Comparison of ENCODE assay signal across 8 cellular contexts in genomic region chr16:30896890-30897730, GRCh38. TPM values are rescaled to one million over a fixed set of nuclear protein-coding genes. Genes with fewer than 3 reads are reported as not detected.
DNase-seq lines count a peak whose midpoint lies in the region; ATAC-seq and TF ChIP-seq lines count a peak whose summit lies in the region.

No MANE protein-coding gene starts in this region.

- DNase-seq in ACHN, result peak; percentile 95
- DNase-seq in NCI-H1436 (lab: John Stamatoyannopoulos, UW), result peak; percentile 84
- DNase-seq in WTC11 (ENCODE audit: low spot score), result peak; percentile 94
- peak; percentile 74 for DNase-seq in mammary epithelial cell
- peak; percentile 85 for DNase-seq in iPS-NIHi11 (ENCODE audit: low spot score)

- H3K27me3 Mint-ChIP-seq in WTC11 (ENCODE audit: low read depth), result peaks cover 46% of the 10 kb centered on the region

- H3K4me3 ChIP-seq in mammary epithelial cell (replicated peaks in 1 of 3; ENCODE audit: insufficient read depth in 1 of 3, low read depth in 2 of 3, low read length in 3 of 3) (peak overlapping the region; percentile 26 to 55 (median 42)), skin epidermis (peak overlapping the region; percentile 30 to 48 (median 42))

- peak overlapping the region; percentile 88 for H2AFZ ChIP-seq in mammary epithelial cell (ENCODE audit: low read depth, low read length)

- peak overlapping the region; percentile 44 for H3K9ac ChIP-seq in mammary epithelial cell (ENCODE audit: insufficient read depth, low read length)

- in situ Hi-C loops in ACHN (cut with HindIII; ENCODE audit: low pct_ligation_motif_present, low pct_unique_long_range_greater_than_20kb, low sequenced_read_pairs), result loop anchor here (25.0 kb wide), 1 partner anchor 110 kb away; the partner anchor contains the start of gene ZNF629
- in situ Hi-C loops in mammary epithelial cell (cut with MboI; ENCODE audit: low sequenced_read_pairs in 2 of 2), result loop anchor here in 1 of 2 donors (5.0 kb wide), 1 partner anchor 50 kb away; no protein-coding TSS in a partner anchor

- no peaks in the 10 kb centered on the region for H3K9me3 ChIP-seq in mammary epithelial cell (replicated peaks; ENCODE audit: insufficient read depth, low read length)

- no TSS peak for BruUV-seq in mammary epithelial cell (replicated peaks; lab: Mats Ljungman, UMichigan)

- H3K27me3 ChIP-seq in mammary epithelial cell (ENCODE audit: insufficient read depth, low read length), result no peaks in the 10 kb centered on the region

- WGBS in mammary epithelial cell (ENCODE audit: low coverage, missing lambda C conversion rate), result 29% methylated on average over 8 of the region's 31 CpGs

- no peaks in the 10 kb centered on the region for H3K9me3 Mint-ChIP-seq in WTC11

- H3K79me2 ChIP-seq in mammary epithelial cell (ENCODE audit: insufficient read depth, low read length), result peaks cover 15% of the 10 kb centered on the region

- TF ChIP-seq CTCF in WTC11 (IDR thresholded peaks at IDR 0.05), result no peak
- TF ChIP-seq CTCF in mammary epithelial cell (conservative IDR thresholded peaks at IDR 0.05 in 1 of 2, IDR thresholded peaks at IDR 0.05 in 1 of 2; ENCODE audit: extremely low read depth in 1 of 2, insufficient read depth in 1 of 2, low read depth in 1 of 2, low read length in 2 of 2), result no peak

- H3K4me1 ChIP-seq in mammary epithelial cell (ENCODE audit: insufficient read depth, low read length), result peaks cover 38% of the 10 kb centered on the region

- CTCF ChIA-PET in WTC11 (lab: Charles Lee) (interaction anchor here (0.8 to 2.6 kb wide), 5 partner anchors 26 to 83 kb away, joined by 3 to 24 read pairs (median 3); partner anchors contain the start of gene FBXL19), mammary epithelial cell (lab: Charles Lee; ENCODE audit: low non-redundant PET) (no interaction called here)

- no peaks in the 10 kb centered on the region for H3K36me3 ChIP-seq in mammary epithelial cell (ENCODE audit: insufficient read depth, low read length)

- H3K27ac Mint-ChIP-seq in WTC11, result peak overlapping the region; percentile 99

- H3K27ac ChIP-seq in mammary epithelial cell (ENCODE audit: insufficient read depth, low read depth, low read length), result peak overlapping the region; percentile 75
- peak overlapping the region; percentile 55 to 97 (median 92) for H3K27ac ChIP-seq in skin epidermis

- peaks cover 24% of the 10 kb centered on the region for H3K4me1 Mint-ChIP-seq in WTC11

- dilution Hi-C loops in mammary epithelial cell (cut with HindIII; ENCODE audit: low sequenced_read_pairs), result no loop called here

- intact Hi-C loops in mammary epithelial cell (cut with micrococcal nuclease), result loop anchor here (1.0 kb wide), 1 partner anchor 25 kb away; no protein-coding TSS in a partner anchor

- ATAC-seq in GM19463 (IDR thresholded peaks at IDR 0.05; ENCODE audit: unreplicated experiment), result peak; percentile 36
- peak; percentile 45 for ATAC-seq in WTC11
- ATAC-seq in GM21526 (IDR thresholded peaks at IDR 0.05; ENCODE audit: low FRiP score, unreplicated experiment), result no peak

- H4K20me1 ChIP-seq in mammary epithelial cell (ENCODE audit: insufficient read depth, low read length), result no peaks in the 10 kb centered on the region

- POLR2A ChIA-PET in WTC11 (lab: Charles Lee), result interaction anchor here (0.9 to 1.5 kb wide), 4 partner anchors 15 to 92 kb away, joined by 3 to 6 read pairs (median 3); no protein-coding TSS in a partner anchor

- H3K36me3 Mint-ChIP-seq in WTC11, result no peaks in the 10 kb centered on the region

- peak overlapping the region; percentile 80 for H3K4me2 ChIP-seq in mammary epithelial cell (ENCODE audit: insufficient read depth, low read depth, low read length)

- peak overlapping the region; percentile 86 for H3K4me3 Mint-ChIP-seq in WTC11

TF ChIP-seq in WTC11, 78 proteins besides CTCF, POLR2A, EP300 and RAD21:
- TF ChIP-seq SP1 (CRISPR knock-in tag; conservative IDR thresholded peaks at IDR 0.05), result peak; percentile 72
- TF ChIP-seq ZNF512 (CRISPR knock-in tag; IDR thresholded peaks at IDR 0.05; ENCODE audit: borderline replicate concordance), result no peak

RNA-seq across cellular contexts. Expression of gene CTF1, which starts 0.7 kb away (rescaled TPM):
- total RNA-seq in WTC11 (2021), result 1.4 to 1.9 TPM (median 1.6 TPM) in 3 replicates
- 1 to 10 TPM in 1 of 2 donors, under 1 TPM in 1; 0.94 to 2.8 TPM for total RNA-seq in mammary epithelial cell
- polyA plus RNA-seq in mammary epithelial cell, result 2.1 TPM
- polyA minus RNA-seq in mammary epithelial cell, result 3.3 TPM

RNA-seq across cellular contexts. Expression of gene BCL7C, which starts 3.2 kb away (rescaled TPM):
- total RNA-seq in WTC11 (2021), result 18.3 to 20.3 TPM (median 18.7 TPM) in 3 replicates
- 10 to 100 TPM; 26.1 to 28.5 TPM for total RNA-seq in mammary epithelial cell
- 22.5 TPM for polyA plus RNA-seq in mammary epithelial cell
- polyA minus RNA-seq in mammary epithelial cell, result 1.7 TPM

RNA-seq across cellular contexts. Expression of gene FBXL19, which starts 26.3 kb away (rescaled TPM):
- total RNA-seq in WTC11 (2021) (79.0 to 84.9 TPM (median 84.3 TPM) in 3 replicates), mammary epithelial cell (10 to 100 TPM; 18.5 to 24.9 TPM)
- polyA plus RNA-seq in mammary epithelial cell, result 8.4 TPM
- 28.9 TPM for polyA minus RNA-seq in mammary epithelial cell

RNA-seq across cellular contexts. Expression of gene ORAI3, which starts 51.8 kb away (rescaled TPM):
- 10.8 to 13.5 TPM (median 13.2 TPM) in 3 replicates for total RNA-seq in WTC11 (2021)
- 10 to 100 TPM; 31.7 to 37.2 TPM for total RNA-seq in mammary epithelial cell
- polyA plus RNA-seq in mammary epithelial cell, result 31.2 TPM
- polyA minus RNA-seq in mammary epithelial cell, result 29.5 TPM
